In genomic region chr4:96170198-96170597, GRCh38 we compare ENCODE assay signal across 15 cellular contexts.
DNase-seq lines count a peak whose midpoint lies in the region; ATAC-seq and TF ChIP-seq lines count a peak whose summit lies in the region.
"Had no signal": no experiment of that assay in that cellular context is flagged by ENCODE, and none has a peak within 500 bp of the region (broad histone marks: within the 10 kb centered on the region; RNA-seq: fewer than 3 reads in every experiment).

No MANE protein-coding gene starts in this region.

- DNase-seq in BE2C (peak; percentile 12), NCI-H2227 (lab: John Stamatoyannopoulos, UW; ENCODE audit: unreplicated experiment) (peak; percentile 59), foreskin keratinocyte (no peak), NCI-H1694 treated with DMSO at 0.1 percent for 48 hours (lab: John Stamatoyannopoulos, UW) (no peak), foreskin melanocyte (no peak)
- DNase-seq: activated CD4-positive, alpha-beta memory T cell treated with anti-CD3 and anti-CD28 coated beads, Interleukin-2, amount 10 ng/mL, durations not matched to agents 7 days and 5 days; body of pancreas; gastrocnemius medialis; NCI-H446 treated with DMSO at 0.1 percent for 48 hours; Peyer's patch; stimulated activated CD4-positive, alpha-beta T cell treated with anti-CD3 and anti-CD28 coated beads, Interleukin-4, amount 100 ng/mL, for 1 hour; stimulated activated naive CD4-positive, alpha-beta T cell had no signal

- no peak overlapping the region for H3K27ac ChIP-seq in foreskin keratinocyte
- H3K27ac ChIP-seq: body of pancreas, gastrocnemius medialis, Peyer's patch had no signal

- H3K36me3 ChIP-seq in BE2C = no peaks in the 10 kb centered on the region
- H3K36me3 ChIP-seq: gastrocnemius medialis, Peyer's patch had no signal

- peak; percentile 33 for TF ChIP-seq CTCF in BE2C (IDR thresholded peaks at IDR 0.05; ENCODE audit: low read depth, low read length)
- peak; percentile 43; the same call in 2 of the 3 replicates for TF ChIP-seq CTCF in GM12872 (IDR thresholded peaks at IDR 0.05; ENCODE audit: insufficient read depth, low read depth, low read length)
- peak; percentile 2 for TF ChIP-seq CTCF in foreskin keratinocyte (conservative IDR thresholded peaks at IDR 0.05)

- no peak overlapping the region for H3K4me3 ChIP-seq in BE2C (ENCODE audit: low read depth, low read length)
- H3K4me3 ChIP-seq: body of pancreas, gastrocnemius medialis, Peyer's patch had no signal

- no peaks in the 10 kb centered on the region for H3K9me3 ChIP-seq in BE2C
- H3K9me3 ChIP-seq: body of pancreas, gastrocnemius medialis, Peyer's patch had no signal

- H3K27me3 ChIP-seq in BE2C (no peaks in the 10 kb centered on the region), foreskin keratinocyte (no peaks in the 10 kb centered on the region)
- H3K27me3 ChIP-seq: body of pancreas, gastrocnemius medialis, Peyer's patch had no signal

- ATAC-seq in foreskin keratinocyte = no peak
- ATAC-seq in HG02885 (IDR thresholded peaks at IDR 0.05; ENCODE audit: poor library complexity, unreplicated experiment) = no peak
- no peak for ATAC-seq in GM19395 (IDR thresholded peaks at IDR 0.05; ENCODE audit: unreplicated experiment)
- ATAC-seq: body of pancreas, gastrocnemius medialis had no signal

- H3K4me1 ChIP-seq in BE2C (no peaks in the 10 kb centered on the region), foreskin keratinocyte (no peaks in the 10 kb centered on the region)
- H3K4me1 ChIP-seq: body of pancreas, gastrocnemius medialis, Peyer's patch had no signal

Comparison
In these comparisons a context has a peak if more than half of its experiments do, and no peak if none do; other contexts are left out.
1. DNase-seq: peak in BE2C (single experiment) and NCI-H2227 (single experiment); none in foreskin keratinocyte (0 of 2), NCI-H1694 treated with DMSO at 0.1 percent for 48 hours (single experiment) and foreskin melanocyte (single experiment).
2. Peak in every context shown above with its lines, with median percentiles within 50 percentile points of each other: CTCF ChIP-seq.